8 cellular contexts compared by ENCODE assay signal in genomic region chr5:140664353-140665119, GRCh38. TPM values are rescaled to one million over a fixed set of nuclear protein-coding genes. Genes with fewer than 3 reads are reported as not detected.
A peak's percentile ranks its signal among the peaks of the same experiment; 100 is the strongest.
DNase-seq lines count a peak whose midpoint lies in the region; ATAC-seq and TF ChIP-seq lines count a peak whose summit lies in the region.

Gene WDR55, plus strand, starts transcription at chr5:140664904. Its CDS starts 9 bp downstream, at chr5:140664913.

- H3K9me3 ChIP-seq in T-helper 17 cell (ENCODE audit: control insufficient read depth, low read length, poor library complexity, severe bottlenecking) (no peaks in the 10 kb centered on the region), prostate gland (no peaks in the 10 kb centered on the region)

- H3K36me3 Mint-ChIP-seq in T-helper 17 cell (ENCODE audit: low read depth), result peaks cover 10% of the 10 kb centered on the region

- H3K4me1 ChIP-seq in prostate gland (replicated peaks), result peaks cover 3% of the 10 kb centered on the region
- no peaks in the 10 kb centered on the region for H3K4me1 ChIP-seq in urinary bladder (ENCODE audit: insufficient read depth)

- DNase-seq in GM13977 (ENCODE audit: low spot score) (peak; percentile 92), NCI-H1694 treated with DMSO at 0.1 percent for 48 hours (lab: John Stamatoyannopoulos, UW) (peak; percentile 83), T-helper 17 cell (peak; percentile 91 to 96 (median 94)), left ventricle myocardium superior (peak; percentile 98), prostate gland (ENCODE audit: low spot score) (peak; percentile 96)

- in situ Hi-C loops in GM13977 (cut with MboI; ENCODE audit: low pct_unique_long_range_greater_than_20kb, low sequenced_read_pairs, unreplicated experiment), result no loop called here

- intact Hi-C loops in left ventricle myocardium superior (cut with micrococcal nuclease) (no loop called here), prostate gland (cut with DNase I) (no loop called here)

- TF ChIP-seq CTCF in GM13977 (IDR thresholded peaks at IDR 0.05; ENCODE audit: extremely low read depth, insufficient read depth, missing control alignments), result no peak
- TF ChIP-seq CTCF in prostate gland (IDR thresholded peaks at IDR 0.05), result peak in 2 of 4 experiments; percentile 5 to 23

- peaks cover 27% of the 10 kb centered on the region for H3K4me1 Mint-ChIP-seq in T-helper 17 cell

- peak within 1 kb of the TSS; percentile 96 for H3K27ac Mint-ChIP-seq in T-helper 17 cell

- H3K27me3 Mint-ChIP-seq in T-helper 17 cell, result no peaks in the 10 kb centered on the region

- H3K4me3 ChIP-seq in prostate gland (peak within 1 kb of the TSS; percentile 72 to 74), urinary bladder (ENCODE audit: low read depth, low read length) (peak within 1 kb of the TSS; percentile 58)

- TF ChIP-seq POLR2A in prostate gland (IDR thresholded peaks at IDR 0.05), result peak; percentile 84

- WGBS in prostate gland, result under 1% methylated on average over 36 of the region's 54 CpGs
- WGBS in urinary bladder, result under 1% methylated on average over 54 of the region's 54 CpGs

- H3K27me3 ChIP-seq in prostate gland (replicated peaks; ENCODE audit: insufficient read depth), result no peaks in the 10 kb centered on the region

- H3K4me3 Mint-ChIP-seq in T-helper 17 cell, result peak within 1 kb of the TSS; percentile 99

- H3K36me3 ChIP-seq in prostate gland, result peaks cover 4 to 16% of the 10 kb centered on the region in 2 donors
- peaks cover 6% of the 10 kb centered on the region for H3K36me3 ChIP-seq in urinary bladder (ENCODE audit: insufficient read depth)

- peak within 1 kb of the TSS; percentile 93 for H3K27ac ChIP-seq in angular gyrus (ENCODE audit: low read depth, low read length)
- H3K27ac ChIP-seq in prostate gland, result peak within 1 kb of the TSS; percentile 91 to 92
- peak within 1 kb of the TSS; percentile 46 for H3K27ac ChIP-seq in urinary bladder (ENCODE audit: low read depth)

- ATAC-seq in HG02870 (IDR thresholded peaks at IDR 0.05; ENCODE audit: unreplicated experiment) (peak; percentile 95), T-helper 17 cell (peak; percentile 93), left ventricle myocardium superior (peak; percentile 99)

RNA-seq across cellular contexts. Expression of gene WDR55, which starts in this region (rescaled TPM):
- total RNA-seq in T-helper 17 cell (10 to 100 TPM; 34.8 to 36.3 TPM), left ventricle myocardium superior (12.1 TPM), prostate gland (10 to 100 TPM; 23.2 to 26.2 TPM), urinary bladder (12.7 TPM)
- 13.5 TPM for polyA plus RNA-seq in urinary bladder

Comparison
In these comparisons a context has a peak if more than half of its experiments do, and no peak if none do; other contexts are left out.
1. Peak in every context shown above with its lines: DNase-seq, ATAC-seq, H3K4me3 ChIP-seq and H3K27ac ChIP-seq.